1 cellular context compared by ENCODE assay signal in the genomic region with DNA sequence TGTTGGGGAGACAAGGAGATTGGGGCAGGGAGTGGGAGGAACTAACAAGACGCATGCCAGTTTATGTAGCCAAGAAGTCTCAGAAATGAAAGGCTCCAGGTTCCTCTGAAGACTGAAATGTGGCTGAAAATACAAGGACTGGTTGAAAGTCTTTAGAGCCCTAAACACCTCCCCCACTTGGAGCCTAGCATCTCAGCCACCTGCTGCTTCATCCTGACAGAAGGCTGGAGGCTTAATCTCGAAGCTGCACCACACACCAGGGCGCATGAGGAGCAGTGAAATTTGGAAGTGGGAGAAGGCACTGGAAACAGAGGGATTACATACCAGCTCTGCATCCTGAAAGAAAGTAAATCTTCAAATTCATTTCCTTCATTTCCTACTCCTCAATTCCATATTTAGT.
TF ChIP-seq lines count a peak whose summit lies in the region.

No MANE protein-coding gene starts in this region.

TF ChIP-seq in GM12878, 131 proteins besides CTCF, POLR2A, EP300 and RAD21 (continued from another document):
- TF ChIP-seq TCF12 (IDR thresholded peaks at IDR 0.05; ENCODE audit: low read depth, low read length), result no peak
- no peak for TF ChIP-seq IRF4 (IDR thresholded peaks at IDR 0.05; ENCODE audit: low read depth, low read length)
- no peak for TF ChIP-seq ETV6 (conservative IDR thresholded peaks at IDR 0.05 in 1 of 2, IDR thresholded peaks at IDR 0.05 in 1 of 2; ENCODE audit: borderline replicate concordance in 1 of 2, low read depth in 1 of 2)
- no peak for TF ChIP-seq TCF3 (IDR thresholded peaks at IDR 0.05; ENCODE audit: borderline replicate concordance, insufficient read depth, low read depth, low read length)
- no peak for TF ChIP-seq CHD2 (IDR thresholded peaks at IDR 0.05; ENCODE audit: borderline replicate concordance, low read depth, low read length)
- no peak for TF ChIP-seq ESRRA (IDR thresholded peaks at IDR 0.05; ENCODE audit: low read length)
- TF ChIP-seq, protein P1, sequence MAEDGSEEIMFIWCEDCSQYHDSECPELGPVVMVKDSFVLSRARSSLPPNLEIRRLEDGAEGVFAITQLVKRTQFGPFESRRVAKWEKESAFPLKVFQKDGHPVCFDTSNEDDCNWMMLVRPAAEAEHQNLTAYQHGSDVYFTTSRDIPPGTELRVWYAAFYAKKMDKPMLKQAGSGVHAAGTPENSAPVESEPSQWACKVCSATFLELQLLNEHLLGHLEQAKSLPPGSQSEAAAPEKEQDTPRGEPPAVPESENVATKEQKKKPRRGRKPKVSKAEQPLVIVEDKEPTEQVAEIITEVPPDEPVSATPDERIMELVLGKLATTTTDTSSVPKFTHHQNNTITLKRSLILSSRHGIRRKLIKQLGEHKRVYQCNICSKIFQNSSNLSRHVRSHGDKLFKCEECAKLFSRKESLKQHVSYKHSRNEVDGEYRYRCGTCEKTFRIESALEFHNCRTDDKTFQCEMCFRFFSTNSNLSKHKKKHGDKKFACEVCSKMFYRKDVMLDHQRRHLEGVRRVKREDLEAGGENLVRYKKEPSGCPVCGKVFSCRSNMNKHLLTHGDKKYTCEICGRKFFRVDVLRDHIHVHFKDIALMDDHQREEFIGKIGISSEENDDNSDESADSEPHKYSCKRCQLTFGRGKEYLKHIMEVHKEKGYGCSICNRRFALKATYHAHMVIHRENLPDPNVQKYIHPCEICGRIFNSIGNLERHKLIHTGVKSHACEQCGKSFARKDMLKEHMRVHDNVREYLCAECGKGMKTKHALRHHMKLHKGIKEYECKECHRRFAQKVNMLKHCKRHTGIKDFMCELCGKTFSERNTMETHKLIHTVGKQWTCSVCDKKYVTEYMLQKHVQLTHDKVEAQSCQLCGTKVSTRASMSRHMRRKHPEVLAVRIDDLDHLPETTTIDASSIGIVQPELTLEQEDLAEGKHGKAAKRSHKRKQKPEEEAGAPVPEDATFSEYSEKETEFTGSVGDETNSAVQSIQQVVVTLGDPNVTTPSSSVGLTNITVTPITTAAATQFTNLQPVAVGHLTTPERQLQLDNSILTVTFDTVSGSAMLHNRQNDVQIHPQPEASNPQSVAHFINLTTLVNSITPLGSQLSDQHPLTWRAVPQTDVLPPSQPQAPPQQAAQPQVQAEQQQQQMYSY (CRISPR knock-in tag; IDR thresholded peaks at IDR 0.05), result no peak
- TF ChIP-seq GABPA (IDR thresholded peaks at IDR 0.05; ENCODE audit: low read depth), result no peak
